21 cellular contexts compared by ENCODE assay signal in genomic region chr6:167565388-167565787, GRCh38.
DNase-seq lines count a peak whose midpoint lies in the region; ATAC-seq, FAIRE-seq and TF ChIP-seq lines count a peak whose summit lies in the region.
"Had no signal": no experiment of that assay in that cellular context is flagged by ENCODE, and none has a peak within 500 bp of the region (broad histone marks: within the 10 kb centered on the region; RNA-seq: fewer than 3 reads in every experiment).

No MANE protein-coding gene starts in this region.

- H3K4me2 ChIP-seq in HepG2 (ENCODE audit: low read depth, low read length), result no peak overlapping the region

- TF ChIP-seq CTCF in HepG2 (CRISPR knock-in tag; IDR thresholded peaks at IDR 0.05) (no peak), right lobe of liver (IDR thresholded peaks at IDR 0.05) (no peak), nephron (IDR thresholded peaks at IDR 0.05; ENCODE audit: unreplicated experiment in 3 of 3) (no peak), testis (IDR thresholded peaks at IDR 0.05) (no peak), GM10248 (IDR thresholded peaks at IDR 0.05; ENCODE audit: control extremely low read depth, extremely low read depth, low read depth, missing control alignments) (no peak)

- 60% methylated on average over 3 of the region's 3 CpGs for WGBS in HepG2 (ENCODE audit: low lambda C conversion rate)
- no CpG with 5 or more reads among the region's 3 CpGs for WGBS in right lobe of liver (ENCODE audit: insufficient coverage, low coverage, low lambda C conversion rate, missing lambda C conversion rate)
- 25 to 52% methylated on average over 1 to 3 of the region's 3 CpGs for WGBS in testis, 2 donors

- H3K9ac ChIP-seq in HepG2 (ENCODE audit: insufficient read depth, low read depth, low read length), result no peak overlapping the region

- H3K27ac ChIP-seq in HepG2 (ENCODE audit: extremely low read length, insufficient read depth, low read length), result no peak overlapping the region
- no peak overlapping the region for H3K27ac ChIP-seq in right lobe of liver
- H3K27ac ChIP-seq in testis, result peak overlapping the region; percentile 46 to 74

- no peak for FAIRE-seq in HepG2 (lab: Jason Lieb, UNC)
- FAIRE-seq: GM18507 had no signal

- H3K4me3 Mint-ChIP-seq in nephron, result peak overlapping the region in 1 of 3 experiments; percentile 7
- H3K4me3 Mint-ChIP-seq: H9 had no signal

- CTCF ChIA-PET in HepG2 (lab: Yijun Ruan, JAX; ENCODE audit: low intra/inter-chr PET ratio, low total read pairs), result no interaction called here
- CTCF ChIA-PET in GM10248 (lab: Yijun Ruan, JAX), result no interaction called here

- H3K4me3 ChIP-seq in HepG2 (replicated peaks in 1 of 3; ENCODE audit: insufficient read depth in 1 of 3, low read depth in 2 of 3, low read length in 3 of 3) (no peak overlapping the region), right lobe of liver (no peak overlapping the region), testis (no peak overlapping the region)

- H3K79me2 ChIP-seq in HepG2 (ENCODE audit: insufficient read depth, low read length), result no peaks in the 10 kb centered on the region

- no peak for TF ChIP-seq EP300 in HepG2 (IDR thresholded peaks at IDR 0.05; ENCODE audit: low read depth in 2 of 2, low read length in 2 of 2)
- no peak for TF ChIP-seq EP300 in HepG2 (CRISPR knock-in tag; IDR thresholded peaks at IDR 0.05; ENCODE audit: borderline replicate concordance)

- H3K4me1 ChIP-seq in HepG2 (ENCODE audit: insufficient read depth, low read length) (peaks cover 44% of the 10 kb centered on the region), right lobe of liver (peaks cover 0 to 7% (median 2%) of the 10 kb centered on the region in 4 donors), testis (peaks cover 30% of the 10 kb centered on the region)
- H3K4me1 ChIP-seq: BE2C had no signal

- peaks cover 32% of the 10 kb centered on the region for H3K27me3 Mint-ChIP-seq in nephron (ENCODE audit: low read depth)

- POLR2A ChIA-PET in HepG2 (lab: Yijun Ruan, JAX), result no interaction called here
- POLR2A ChIA-PET in GM10248 (lab: Yijun Ruan, JAX), result no interaction called here

- no peak for TF ChIP-seq POLR2A in HepG2 (IDR thresholded peaks at IDR 0.05; ENCODE audit: insufficient read depth in 1 of 2, low read depth in 2 of 2, low read length in 2 of 2)
- TF ChIP-seq POLR2A in right lobe of liver (IDR thresholded peaks at IDR 0.05), result no peak
- TF ChIP-seq POLR2A in testis (IDR thresholded peaks at IDR 0.05), result no peak

- H3K9me3 ChIP-seq in HepG2 (ENCODE audit: low read length) (no peaks in the 10 kb centered on the region), right lobe of liver (no peaks in the 10 kb centered on the region), testis (no peaks in the 10 kb centered on the region)
- H3K9me3 ChIP-seq: BE2C had no signal

- H3K36me3 ChIP-seq in HepG2 (replicated peaks in 1 of 2; ENCODE audit: control insufficient read depth in 1 of 2, insufficient read depth in 2 of 2, low read length in 2 of 2), result no peaks in the 10 kb centered on the region
- H3K36me3 ChIP-seq in right lobe of liver, result no peaks in the 10 kb centered on the region
- H3K36me3 ChIP-seq in testis (ENCODE audit: low read depth, missing control alignments), result no peaks in the 10 kb centered on the region
- H3K36me3 ChIP-seq: BE2C had no signal

- H2AFZ ChIP-seq in HepG2 (ENCODE audit: low read length), result no peak overlapping the region

- no peaks in the 10 kb centered on the region for H3K36me3 Mint-ChIP-seq in nephron (ENCODE audit: low read depth)

- peaks cover 38% of the 10 kb centered on the region for H3K4me1 Mint-ChIP-seq in nephron

- no peak for TF ChIP-seq RAD21 in HepG2 (CRISPR knock-in tag; IDR thresholded peaks at IDR 0.05)

- H3K9me3 Mint-ChIP-seq in nephron, result no peaks in the 10 kb centered on the region
- H3K9me3 Mint-ChIP-seq: H9 had no signal

- H3K27me3 ChIP-seq in HepG2 (ENCODE audit: control insufficient read depth in 1 of 2, insufficient read depth in 2 of 2, low read length in 2 of 2) (peaks cover 1 to 5% of the 10 kb centered on the region in 2 experiments; a peak in 1 of 5 replicates), right lobe of liver (no peaks in the 10 kb centered on the region), testis (no peaks in the 10 kb centered on the region)
- H3K27me3 ChIP-seq: BE2C had no signal

- in situ Hi-C loops in HepG2 (cut with HindIII; ENCODE audit: extremely low pct_ligation_motif_present, low pct_unique_long_range_greater_than_20kb), result loop anchor here (5.0 kb wide), 1 partner anchor 102 kb away; no protein-coding TSS in a partner anchor

- intact Hi-C loops in HepG2 (cut with micrococcal nuclease; ENCODE audit: unreplicated experiment) (no loop called here), right lobe of liver (cut with DNase I) (no loop called here), testis (cut with DNase I; ENCODE audit: low total_unique reads) (no loop called here)

- DNase-seq in HepG2 (ENCODE audit: low spot score), result no peak
- DNase-seq in right lobe of liver, result no peak
- peak; percentile 14 for DNase-seq in testis
- no peak for DNase-seq in GM10248 (ENCODE audit: extremely low spot score)
- no peak for DNase-seq in T1000 (lab: John Stamatoyannopoulos, UW)
- no peak for DNase-seq in DMS79 (lab: John Stamatoyannopoulos, UW)
- DNase-seq in H4 (ENCODE audit: low spot score), result no peak
- DNase-seq: 8988T, ACHN, BE2C, DMS153, H9, IMR-90, KG1, MM.1S, NCI-H2029, NCI-H446, NCI-H524 treated with DMSO at 0.1 percent for 48 hours, NCI-H774 had no signal

- H4K20me1 ChIP-seq in HepG2 (ENCODE audit: insufficient read depth, low read length), result no peaks in the 10 kb centered on the region

- ATAC-seq in HepG2 (no peak), right lobe of liver (no peak)

- BruUV-seq in HepG2 (replicated peaks; lab: Mats Ljungman, UMichigan), result no TSS peak

- peak overlapping the region in 2 of 3 experiments; percentile 89 to 91 for H3K27ac Mint-ChIP-seq in nephron
- H3K27ac Mint-ChIP-seq: H9 had no signal

TF ChIP-seq in HepG2, 621 proteins besides CTCF, POLR2A, EP300 and RAD21:
- TF ChIP-seq ZFP91 (CRISPR knock-in tag; IDR thresholded peaks at IDR 0.05; ENCODE audit: borderline replicate concordance) (peak; percentile 38; the same call in 1 of the 2 replicates), ZNF350 (CRISPR knock-in tag; IDR thresholded peaks at IDR 0.05; ENCODE audit: borderline replicate concordance, low read depth) (0 out of 2 replicates have a peak, but pooled peaks have one; percentile 1), ZGPAT (CRISPR knock-in tag; IDR thresholded peaks at IDR 0.05) (peak; percentile 29; the same call in 1 of the 2 replicates), HCFC1 (IDR thresholded peaks at IDR 0.05; ENCODE audit: low read depth, low read length) (no peak), ZNF572 (CRISPR knock-in tag; IDR thresholded peaks at IDR 0.05) (no peak), ZBTB7A (CRISPR knock-in tag; IDR thresholded peaks at IDR 0.05) (peak; percentile 14; the same call in 1 of the 2 replicates), KDM2A (CRISPR knock-in tag; IDR thresholded peaks at IDR 0.05; ENCODE audit: borderline replicate concordance, low read depth) (0 out of 2 replicates have a peak, but pooled peaks have one; percentile 8)

Comparison
In these comparisons a context has a peak if more than half of its experiments do, and no peak if none do; other contexts are left out.
1. H3K27ac ChIP-seq: peak in testis (2 of 2); none in HepG2 (single experiment) and right lobe of liver (0 of 3).